In the genomic region with DNA sequence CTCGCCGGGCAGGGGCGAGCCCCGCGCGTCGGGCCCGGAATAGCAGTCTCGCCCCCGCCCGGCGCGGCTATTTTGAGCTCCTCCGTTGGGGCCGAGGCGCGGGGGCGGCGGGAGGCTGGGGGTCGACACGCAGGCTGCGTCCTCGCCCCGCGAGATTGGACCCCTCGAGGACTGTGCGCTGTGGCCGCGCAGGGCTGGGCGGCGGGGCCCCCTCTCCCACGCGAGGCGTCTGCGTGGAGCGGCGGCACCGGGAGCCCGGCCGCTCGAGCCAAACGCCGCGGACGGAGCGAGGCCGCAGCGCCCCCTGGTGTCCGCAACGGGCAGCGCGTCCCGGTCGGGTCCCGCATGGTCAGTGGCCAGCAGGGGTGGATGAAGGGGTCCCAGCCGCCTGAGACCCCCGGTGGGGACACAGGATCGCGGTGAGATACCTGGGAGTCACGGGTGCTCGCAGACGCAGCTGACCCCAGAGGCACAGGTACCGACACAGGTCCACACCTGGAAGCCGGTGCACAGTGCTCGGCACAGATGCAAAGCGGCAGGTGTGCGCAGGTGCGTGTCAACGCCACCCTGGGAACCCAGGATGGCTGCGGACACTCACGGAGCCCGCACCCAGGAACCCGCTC, we compare ENCODE assay signal across 8 cellular contexts.
A peak's percentile ranks its signal among the peaks of the same experiment; 100 is the strongest.
DNase-seq lines count a peak whose midpoint lies in the region; ATAC-seq and TF ChIP-seq lines count a peak whose summit lies in the region.

No MANE protein-coding gene starts in this region.

- CTCF ChIA-PET in AG04449 (lab: Yijun Ruan, JAX), result interaction anchor here (0.6 to 11.8 kb wide), 15 partner anchors 8 to 191 kb away, joined by 3 to 626 read pairs (median 4); a partner anchor contains a TSS

- H3K9me3 ChIP-seq in iPS-15b (ENCODE audit: control insufficient read depth, insufficient read depth, low read length), result no peaks in the 10 kb centered on the region

- peak overlapping the region; percentile 61 for H3K4me3 ChIP-seq in AG04449 (ENCODE audit: low read depth, low read length)
- H3K4me3 ChIP-seq in astrocyte of the spinal cord (ENCODE audit: low read depth, low read length), result peak overlapping the region; percentile 37
- H3K4me3 ChIP-seq in iPS-15b (ENCODE audit: low read depth, low read length), result peak overlapping the region; percentile 63
- peak overlapping the region; percentile 56 for H3K4me3 ChIP-seq in skeletal muscle cell (ENCODE audit: low read depth, low read length)

- no peaks in the 10 kb centered on the region for H3K27me3 ChIP-seq in iPS-15b (ENCODE audit: control insufficient read depth, insufficient read depth, low read length)

- no peak overlapping the region for H3K9ac ChIP-seq in iPS-15b (ENCODE audit: low read depth, low read length)

- peak; percentile 92 for TF ChIP-seq CTCF in AG04449 (IDR thresholded peaks at IDR 0.05; ENCODE audit: insufficient read depth, low read length, missing control alignments)
- TF ChIP-seq CTCF in astrocyte of the spinal cord (IDR thresholded peaks at IDR 0.05; ENCODE audit: low read depth, low read length), result peak; percentile 83

- in situ Hi-C loops in astrocyte of the spinal cord (cut with HindIII; ENCODE audit: low sequenced_read_pairs), result no loop called here

- H3K36me3 ChIP-seq in iPS-15b (ENCODE audit: control insufficient read depth, insufficient read depth, low read length), result peaks cover 18% of the 10 kb centered on the region

- H3K4me1 ChIP-seq in iPS-15b (ENCODE audit: control insufficient read depth, insufficient read depth, low read length), result peaks cover 10% of the 10 kb centered on the region

- peak; percentile 12 for ATAC-seq in GM18858 (IDR thresholded peaks at IDR 0.05; ENCODE audit: unreplicated experiment)
- peak; percentile 7 for ATAC-seq in HG03460 (IDR thresholded peaks at IDR 0.05; ENCODE audit: unreplicated experiment)

- POLR2A ChIA-PET in AG04449 (lab: Yijun Ruan, JAX), result interaction anchor here (0.8 to 7.3 kb wide), 9 partner anchors 8 to 245 kb away, joined by 3 to 188 read pairs (median 6); a partner anchor contains a TSS

- no peak for DNase-seq in AG04449 (ENCODE audit: low read depth, low spot score)
- DNase-seq in T-helper 1 cell, result peak; percentile 38 to 67 (median 57)
- DNase-seq in astrocyte of the spinal cord (ENCODE audit: low read depth, low spot score), result peak; percentile 42
- DNase-seq in skeletal muscle cell (ENCODE audit: low read depth), result no peak
- DNase-seq in kidney glomerular epithelial cell (lab: John Stamatoyannopoulos, UW), result no peak

Comparison
In these comparisons a context has a peak if more than half of its experiments do, and no peak if none do; other contexts are left out.
1. DNase-seq: peak in T-helper 1 cell (5 of 5) and astrocyte of the spinal cord (single experiment); none in AG04449 (single experiment), skeletal muscle cell (single experiment) and kidney glomerular epithelial cell (single experiment).
2. Peak in every context shown above with its lines, with median percentiles within 50 percentile points of each other: H3K4me3 ChIP-seq.